8 cellular contexts compared by ENCODE assay signal in genomic region chr11:6468712-6469495, GRCh38. TPM values are rescaled to one million over a fixed set of nuclear protein-coding genes. Genes with fewer than 3 reads are reported as not detected.
DNase-seq lines count a peak whose midpoint lies in the region; ATAC-seq and TF ChIP-seq lines count a peak whose summit lies in the region.

No MANE protein-coding gene starts in this region.

- in situ Hi-C loops in brain microvascular endothelial cell (cut with HindIII; ENCODE audit: low pct_ligation_motif_present, low sequenced_read_pairs): no loop called here

- no peak overlapping the region for H3K27ac ChIP-seq in brain microvascular endothelial cell
- no peak overlapping the region for H3K27ac ChIP-seq in iPS DF 6.9 (ENCODE audit: low read length)
- peak overlapping the region; percentile 42 for H3K27ac ChIP-seq in skeletal muscle tissue (ENCODE audit: low read depth, low read length)

- no peak for TF ChIP-seq CTCF in brain microvascular endothelial cell (IDR thresholded peaks at IDR 0.05; ENCODE audit: low read depth, low read length, missing control alignments)

- H3K27me3 ChIP-seq in brain microvascular endothelial cell (replicated peaks) (no peaks in the 10 kb centered on the region), iPS DF 6.9 (ENCODE audit: control insufficient read depth, insufficient read depth, low read length) (no peaks in the 10 kb centered on the region), skeletal muscle tissue (ENCODE audit: control insufficient read depth in 3 of 3, insufficient read depth in 3 of 3, low read length in 3 of 3) (no peaks in the 10 kb centered on the region)

- H3K9me3 ChIP-seq in iPS DF 6.9 (ENCODE audit: control insufficient read depth, insufficient read depth, low read length) (no peaks in the 10 kb centered on the region), skeletal muscle tissue (ENCODE audit: control insufficient read depth in 3 of 3, low read length in 3 of 3) (no peaks in the 10 kb centered on the region)

- H3K4me3 ChIP-seq in brain microvascular endothelial cell (ENCODE audit: low read depth, low read length) (no peak overlapping the region), iPS DF 6.9 (ENCODE audit: low read length) (no peak overlapping the region), skeletal muscle tissue (ENCODE audit: low read length in 3 of 3) (peak overlapping the region in 1 of 3 donors; percentile 31)

- ATAC-seq in HG02763 (IDR thresholded peaks at IDR 0.05; ENCODE audit: unreplicated experiment): peak; percentile 51
- no peak for ATAC-seq in HG03175 (IDR thresholded peaks at IDR 0.05; ENCODE audit: unreplicated experiment)

- H3K4me1 ChIP-seq in iPS DF 6.9 (ENCODE audit: control insufficient read depth, insufficient read depth, low read length) (peaks cover 2% of the 10 kb centered on the region; the same call in 1 of the 2 replicates), skeletal muscle tissue (ENCODE audit: control insufficient read depth in 3 of 3, insufficient read depth in 3 of 3, low read length in 3 of 3) (peaks cover 13 to 36% (median 24%) of the 10 kb centered on the region in 3 donors)

- H3K36me3 ChIP-seq in brain microvascular endothelial cell (replicated peaks): peaks cover 8% of the 10 kb centered on the region
- no peaks in the 10 kb centered on the region for H3K36me3 ChIP-seq in iPS DF 6.9 (ENCODE audit: control insufficient read depth, insufficient read depth, low read length)
- H3K36me3 ChIP-seq in skeletal muscle tissue (ENCODE audit: control insufficient read depth in 3 of 3, insufficient read depth in 3 of 3, low read length in 3 of 3): peaks cover 7 to 15% (median 12%) of the 10 kb centered on the region in 3 donors

- H3K9ac ChIP-seq in skeletal muscle tissue (ENCODE audit: low read depth in 1 of 3, low read length in 3 of 3): peak overlapping the region in 1 of 3 donors; percentile 22

- no CpG with 5 or more reads among the region's 6 CpGs for WGBS in iPS DF 6.9 (ENCODE audit: insufficient coverage, insufficient read length)

- peak; percentile 7 for DNase-seq in SKM-1 treated with dmso at 0.1 percent for 144 hours (lab: John Stamatoyannopoulos, UW; ENCODE audit: unreplicated experiment)
- DNase-seq in SKM-1 (lab: John Stamatoyannopoulos, UW; ENCODE audit: unreplicated experiment): no peak
- DNase-seq in NCI-H2196 (lab: John Stamatoyannopoulos, UW; ENCODE audit: unreplicated experiment): peak; percentile 78
- DNase-seq in brain microvascular endothelial cell: peak; percentile 92
- DNase-seq in iPS DF 6.9 (ENCODE audit: low read depth, low spot score): peak; percentile 99

RNA-seq across cellular contexts. Expression of gene TRIM3, which starts 4.8 kb away (rescaled TPM):
- total RNA-seq in skeletal muscle tissue: 8.4 TPM

RNA-seq across cellular contexts. Expression of gene ARFIP2, which starts 12.2 kb away (rescaled TPM):
- total RNA-seq in skeletal muscle tissue: 14.1 TPM

RNA-seq across cellular contexts. Expression of gene TIMM10B, which starts 12.4 kb away (rescaled TPM):
- total RNA-seq in skeletal muscle tissue: 19.8 TPM

RNA-seq across cellular contexts. Expression of gene HPX, which starts 28.1 kb away (rescaled TPM):
- 3.1 TPM for total RNA-seq in skeletal muscle tissue

RNA-seq across cellular contexts. Expression of gene DNHD1, which starts 28.2 kb away (rescaled TPM):
- total RNA-seq in skeletal muscle tissue: 4.7 TPM
